Comparison of ENCODE assay signal across 8 cellular contexts in the genomic region with DNA sequence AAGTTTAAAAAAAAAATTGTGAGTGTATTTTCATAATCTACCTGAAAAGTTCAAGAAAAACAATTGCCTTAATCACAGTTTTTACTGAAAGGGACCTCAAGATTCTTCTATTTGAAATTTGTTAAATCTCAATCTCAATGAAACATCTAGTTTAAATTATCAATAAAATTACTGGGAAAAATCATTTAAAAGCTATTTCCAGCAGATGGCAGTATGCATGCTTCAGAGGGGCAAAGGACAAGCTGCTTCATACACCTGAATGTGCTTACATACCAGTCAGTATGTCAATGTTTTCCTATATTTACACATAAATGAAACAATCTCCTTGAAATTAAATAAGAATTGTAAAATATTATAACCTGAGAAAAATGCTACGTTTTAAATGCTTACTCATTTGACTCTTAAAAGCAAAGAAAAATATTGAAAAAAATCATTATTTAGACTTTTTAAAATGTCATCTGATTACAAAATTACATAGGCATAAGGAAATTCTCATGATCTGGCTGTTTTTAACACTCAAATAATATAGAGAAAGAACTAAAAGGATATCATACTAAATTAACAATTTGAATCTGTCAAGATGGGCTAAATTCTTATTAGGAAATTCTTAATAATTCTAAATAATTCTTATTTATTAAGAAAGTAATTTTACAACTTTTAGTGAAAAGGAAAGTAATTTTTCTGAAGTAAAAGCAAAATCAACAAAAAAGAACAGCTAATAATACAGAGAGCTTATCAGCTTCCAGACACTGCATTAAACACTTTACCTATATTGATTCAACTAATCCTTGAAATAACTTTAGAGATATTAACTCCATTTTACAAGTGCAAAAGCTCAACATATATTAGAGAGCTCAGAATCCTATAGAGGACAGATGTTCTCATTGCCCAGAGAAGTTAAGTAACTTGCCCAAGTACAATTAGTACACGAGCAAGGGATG.
DNase-seq lines count a peak whose midpoint lies in the region; ATAC-seq and TF ChIP-seq lines count a peak whose summit lies in the region.

No MANE protein-coding gene starts in this region.

- no peak overlapping the region for H3K9ac ChIP-seq in DND-41 (ENCODE audit: low read depth, low read length)

- no peaks in the 10 kb centered on the region for H4K20me1 ChIP-seq in DND-41 (ENCODE audit: insufficient read depth, low read length)

- H3K4me1 Mint-ChIP-seq in glutamatergic neuron (ENCODE audit: low read depth, unreplicated experiment), result no peaks in the 10 kb centered on the region

- H3K27me3 Mint-ChIP-seq in glutamatergic neuron (ENCODE audit: unreplicated experiment), result no peaks in the 10 kb centered on the region

- no peak overlapping the region for H2AFZ ChIP-seq in DND-41 (ENCODE audit: low read depth, low read length)

- H3K9me3 Mint-ChIP-seq in glutamatergic neuron (ENCODE audit: unreplicated experiment), result no peaks in the 10 kb centered on the region

- no peaks in the 10 kb centered on the region for H3K4me1 ChIP-seq in DND-41 (ENCODE audit: insufficient read depth, low read length)

- no peaks in the 10 kb centered on the region for H3K9me3 ChIP-seq in DND-41 (ENCODE audit: insufficient read depth, low read length, severe bottlenecking)

- no peaks in the 10 kb centered on the region for H3K36me3 Mint-ChIP-seq in glutamatergic neuron (ENCODE audit: unreplicated experiment)

- no peaks in the 10 kb centered on the region for H3K27me3 ChIP-seq in DND-41 (ENCODE audit: insufficient read depth, low read length, poor library complexity)

- DNase-seq in DND-41 (no peak), SW 1271 (lab: John Stamatoyannopoulos, UW) (peak; percentile 0 to 25), glutamatergic neuron (no peak), HPDE6-E6E7 (ENCODE audit: extremely low spot score) (no peak), globus pallidus (ENCODE audit: low spot score) (no peak), DMS79 treated with DMSO at 0.1 percent for 48 hours (lab: John Stamatoyannopoulos, UW) (no peak), middle frontal gyrus (ENCODE audit: extremely low spot score, low spot score) (no peak)
- DNase-seq in Jurkat, Clone E6-1 (ENCODE audit: low read depth, low spot score), result peak; percentile 23

- ATAC-seq in DND-41 (ENCODE audit: insufficient read depth, low read depth), result no peak

- H3K27ac ChIP-seq in DND-41 (ENCODE audit: low read length), result no peak overlapping the region

- no peaks in the 10 kb centered on the region for H3K36me3 ChIP-seq in DND-41 (ENCODE audit: insufficient read depth, low read length)

- no peak overlapping the region for H3K27ac Mint-ChIP-seq in glutamatergic neuron (ENCODE audit: unreplicated experiment)

- H3K4me3 ChIP-seq in DND-41 (ENCODE audit: low read depth in 1 of 2, low read length in 2 of 2), result no peak overlapping the region
- H3K4me3 ChIP-seq in Jurkat, Clone E6-1 (ENCODE audit: low read length), result no peak overlapping the region

- H3K79me2 ChIP-seq in DND-41 (ENCODE audit: insufficient read depth, low read length), result no peaks in the 10 kb centered on the region

- TF ChIP-seq CTCF in DND-41 (IDR thresholded peaks at IDR 0.05; ENCODE audit: borderline replicate concordance, extremely low read depth, low read length, poor library complexity, severe bottlenecking) (peak; percentile 67), glutamatergic neuron (IDR thresholded peaks at IDR 0.05; ENCODE audit: partially characterized antibody, unreplicated experiment) (peak; percentile 64)

- H3K4me3 Mint-ChIP-seq in glutamatergic neuron (ENCODE audit: unreplicated experiment), result no peak overlapping the region

- no peak overlapping the region for H3K4me2 ChIP-seq in DND-41 (ENCODE audit: insufficient read depth, low read length)

Comparison
In these comparisons a context has a peak if more than half of its experiments do, and no peak if none do; other contexts are left out.
1. DNase-seq: peak in Jurkat, Clone E6-1 (single experiment) and SW 1271 (2 of 2); none in DND-41 (single experiment), glutamatergic neuron (single experiment), HPDE6-E6E7 (single experiment), globus pallidus (single experiment), DMS79 treated with DMSO at 0.1 percent for 48 hours (single experiment) and middle frontal gyrus (single experiment).